In genomic region chr18:12318334-12318697, GRCh38 we compare ENCODE assay signal across 18 cellular contexts. TPM values are rescaled to one million over a fixed set of nuclear protein-coding genes. Genes with fewer than 3 reads are reported as not detected.
DNase-seq lines count a peak whose midpoint lies in the region; ATAC-seq, FAIRE-seq and TF ChIP-seq lines count a peak whose summit lies in the region.
"Had no signal": no experiment of that assay in that cellular context is flagged by ENCODE, and none has a peak within 500 bp of the region (broad histone marks: within the 10 kb centered on the region; RNA-seq: fewer than 3 reads in every experiment).

No MANE protein-coding gene starts in this region.

- in situ Hi-C loops in GM12878 (cut with MboI), result no loop called here

- no CpG with 5 or more reads among the region's 5 CpGs for WGBS in H9 (ENCODE audit: extremely low coverage, insufficient read length, low lambda C conversion rate)
- WGBS in GM12878 (ENCODE audit: insufficient coverage, insufficient replicate concordance, low lambda C conversion rate, missing lambda C conversion rate), result 27% methylated on average over 5 of the region's 5 CpGs
- WGBS in smooth muscle cell (ENCODE audit: low lambda C conversion rate), result 51% methylated on average over 5 of the region's 5 CpGs

- no TSS peak for BruUV-seq in GM12878 (replicated peaks; lab: Mats Ljungman, UMichigan)

- POLR2A ChIA-PET in GM12878 (lab: Charles Lee), result interaction anchor here (0.5 to 1.0 kb wide), 2 partner anchors 9 to 33 kb away, joined by 4 to 5 read pairs; no protein-coding TSS in a partner anchor

- TF ChIP-seq POLR2A in GM12878 (IDR thresholded peaks at IDR 0.05; ENCODE audit: low read depth, low read length), result no peak

- H2BK120ac ChIP-seq in H9 (ENCODE audit: low read depth, low read length, poor library complexity, severe bottlenecking), result no peak overlapping the region

- no peaks in the 10 kb centered on the region for H3K9me3 Mint-ChIP-seq in H9
- H3K9me3 Mint-ChIP-seq: activated CD8-positive, alpha-beta T cell treated with anti-CD3 and anti-CD28 coated beads for 36 hours had no signal

- H3K9me3 ChIP-seq in H9 (ENCODE audit: control insufficient read depth, low read depth, low read length) (no peaks in the 10 kb centered on the region), GM12878 (replicated peaks; ENCODE audit: control insufficient read depth, insufficient read depth, low read length) (no peaks in the 10 kb centered on the region), keratinocyte (ENCODE audit: control insufficient read depth, low read depth, low read length) (no peaks in the 10 kb centered on the region), smooth muscle cell (replicated peaks; ENCODE audit: low read depth) (no peaks in the 10 kb centered on the region)
- H3K9me3 ChIP-seq: SJSA1 had no signal

- no peak overlapping the region for H3K14ac ChIP-seq in H9 (ENCODE audit: insufficient read depth, low read length)

- peaks cover 2% of the 10 kb centered on the region; the same call in 1 of the 2 replicates for H3K79me2 ChIP-seq in H9 (ENCODE audit: insufficient read depth, low read length)
- H3K79me2 ChIP-seq in GM12878 (ENCODE audit: control insufficient read depth, insufficient read depth, low read length), result no peaks in the 10 kb centered on the region; the same call in 1 of the 2 replicates
- H3K79me2 ChIP-seq in keratinocyte (ENCODE audit: control insufficient read depth, insufficient read depth, low read length), result peaks cover 82% of the 10 kb centered on the region
- H3K79me2 ChIP-seq in smooth muscle cell (ENCODE audit: low read depth), result peaks cover 97% of the 10 kb centered on the region

- no peak overlapping the region for H3K23ac ChIP-seq in H9 (ENCODE audit: insufficient read length, low read depth, low read length)

- H3K27me3 Mint-ChIP-seq in H9 (ENCODE audit: low read depth), result no peaks in the 10 kb centered on the region
- H3K27me3 Mint-ChIP-seq: activated CD8-positive, alpha-beta T cell treated with anti-CD3 and anti-CD28 coated beads for 36 hours; activated naive CD8-positive, alpha-beta T cell; naive thymus-derived CD4-positive, alpha-beta T cell had no signal

- no peak overlapping the region for H3T11ph ChIP-seq in H9 (ENCODE audit: low read length)

- H3K79me1 ChIP-seq in H9 (ENCODE audit: insufficient read depth, low read depth, low read length, poor library complexity, severe bottlenecking), result no peaks in the 10 kb centered on the region

- no peak overlapping the region for H3K18ac ChIP-seq in H9 (ENCODE audit: insufficient read length, low read depth, low read length)

- H3K36me3 Mint-ChIP-seq in H9 (ENCODE audit: insufficient read depth in 1 of 3, low read depth in 3 of 3), result peaks cover 20 to 72% (median 24%) of the 10 kb centered on the region in 3 experiments; a peak in 6 of 7 replicates

- H3K23me2 ChIP-seq in H9 (ENCODE audit: insufficient read length, low read depth, low read length, poor library complexity, severe bottlenecking), result no peaks in the 10 kb centered on the region

- intact Hi-C loops in GM12878 (cut with micrococcal nuclease; ENCODE audit: unreplicated experiment), result no loop called here

- peaks cover 15 to 20% of the 10 kb centered on the region in 2 experiments for H3K4me1 Mint-ChIP-seq in H9
- H3K4me1 Mint-ChIP-seq: naive thymus-derived CD4-positive, alpha-beta T cell had no signal

- no peak overlapping the region for H3K56ac ChIP-seq in H9 (ENCODE audit: insufficient read length, low read depth, low read length)

- no peak overlapping the region for H4K91ac ChIP-seq in H9 (ENCODE audit: insufficient read length, low read depth, low read length)

- CTCF ChIA-PET in GM12878 (lab: Yijun Ruan, JAX), result interaction anchor here (0.9 to 4.5 kb wide), 3 partner anchors 9 to 74 kb away, joined by 3 to 50 read pairs (median 5); no protein-coding TSS in a partner anchor

- TF ChIP-seq CTCF in H9 (conservative IDR thresholded peaks at IDR 0.05) (no peak), GM12878 (IDR thresholded peaks at IDR 0.05 in 2 of 3, conservative IDR thresholded peaks at IDR 0.05 in 1 of 3; ENCODE audit: control insufficient read depth in 2 of 3, extremely low read depth in 1 of 3, insufficient read depth in 1 of 3, low read depth in 3 of 3, low read length in 3 of 3) (no peak), keratinocyte (optimal IDR thresholded peaks at IDR 0.05 in 1 of 3, IDR thresholded peaks at IDR 0.05 in 1 of 3, conservative IDR thresholded peaks at IDR 0.05 in 1 of 3; ENCODE audit: extremely low read depth in 1 of 3, insufficient read depth in 2 of 3, low read length in 3 of 3) (no peak), smooth muscle cell (IDR thresholded peaks at IDR 0.05; ENCODE audit: borderline replicate concordance, insufficient read depth, poor library complexity, severe bottlenecking) (no peak)

- H2BK15ac ChIP-seq in H9 (ENCODE audit: low read depth, low read length), result no peak overlapping the region

- no peak for TF ChIP-seq EP300 in GM12878 (IDR thresholded peaks at IDR 0.05; ENCODE audit: borderline replicate concordance in 1 of 2, control insufficient read depth in 1 of 2, low read depth in 2 of 2, low read length in 2 of 2)

- H4K20me1 ChIP-seq in H9 (ENCODE audit: control insufficient read depth, insufficient read depth, insufficient read length), result no peaks in the 10 kb centered on the region
- no peaks in the 10 kb centered on the region for H4K20me1 ChIP-seq in GM12878 (ENCODE audit: control insufficient read depth, insufficient read depth)
- H4K20me1 ChIP-seq in keratinocyte (ENCODE audit: control insufficient read depth, extremely low read depth, insufficient read depth, low read length), result peaks cover 15% of the 10 kb centered on the region
- H4K20me1 ChIP-seq in smooth muscle cell (ENCODE audit: low read depth), result peaks cover 99% of the 10 kb centered on the region

- dilution Hi-C loops in keratinocyte (cut with MboI; ENCODE audit: extremely low pct_ligation_motif_present, low sequenced_read_pairs), result no loop called here

- no peak overlapping the region for H2AK5ac ChIP-seq in H9 (ENCODE audit: insufficient read length, low read length)

- H3K27me3 ChIP-seq in H9 (ENCODE audit: insufficient read depth, low read length) (no peaks in the 10 kb centered on the region), GM12878 (replicated peaks in 1 of 2; ENCODE audit: control insufficient read depth in 2 of 2, insufficient read depth in 2 of 2, low read length in 1 of 2) (no peaks in the 10 kb centered on the region), keratinocyte (ENCODE audit: control insufficient read depth, extremely low read depth, insufficient read depth, low read length) (no peaks in the 10 kb centered on the region), smooth muscle cell (ENCODE audit: low read depth) (no peaks in the 10 kb centered on the region)
- H3K27me3 ChIP-seq: SJSA1 had no signal

- RAD21 ChIA-PET in GM12878 (lab: Charles Lee; ENCODE audit: unreplicated experiment), result interaction anchor here (1.4 kb wide), 1 partner anchor 10 kb away, joined by 5 read pairs; no protein-coding TSS in a partner anchor

- no peak overlapping the region for H4K8ac ChIP-seq in H9 (replicated peaks; ENCODE audit: insufficient read length, low read depth, low read length)

- no peak overlapping the region for H3K27ac ChIP-seq in H9 (ENCODE audit: insufficient read length, low read depth, low read length)
- H3K27ac ChIP-seq in GM12878 (ENCODE audit: control insufficient read depth, insufficient read depth), result peak overlapping the region; percentile 4; the same call in 1 of the 2 replicates
- H3K27ac ChIP-seq in keratinocyte (ENCODE audit: control insufficient read depth, insufficient read depth, low read length), result peak overlapping the region; percentile 37
- peak overlapping the region; percentile 50 for H3K27ac ChIP-seq in smooth muscle cell (ENCODE audit: low read depth)
- H3K27ac ChIP-seq: C4-2B, KMS-11, SJSA1 had no signal

- FAIRE-seq in GM12878 (lab: Jason Lieb, UNC), result no peak
- FAIRE-seq in keratinocyte (lab: Jason Lieb, UNC), result no peak

- no peak for TF ChIP-seq RAD21 in GM12878 (IDR thresholded peaks at IDR 0.05; ENCODE audit: insufficient read depth, low read depth, low read length)

- no peak overlapping the region for H4K5ac ChIP-seq in H9 (ENCODE audit: insufficient read length, low read depth, low read length)

- H2AFZ ChIP-seq in H9 (ENCODE audit: low read length), result no peak overlapping the region
- H2AFZ ChIP-seq in GM12878 (ENCODE audit: control insufficient read depth, low read depth, low read length), result no peak overlapping the region
- H2AFZ ChIP-seq in keratinocyte (ENCODE audit: control insufficient read depth, low read length), result no peak overlapping the region
- H2AFZ ChIP-seq in smooth muscle cell (ENCODE audit: low read depth), result no peak overlapping the region

- no peak overlapping the region for H3K4me3 Mint-ChIP-seq in H9
- H3K4me3 Mint-ChIP-seq: activated CD8-positive, alpha-beta T cell treated with anti-CD3 and anti-CD28 coated beads for 36 hours; activated naive CD8-positive, alpha-beta T cell; naive thymus-derived CD4-positive, alpha-beta T cell had no signal

- H3K27ac Mint-ChIP-seq in H9, result peak overlapping the region in 2 of 3 experiments; percentile 76 to 92; a peak in 5 of 7 replicates
- H3K27ac Mint-ChIP-seq: activated CD8-positive, alpha-beta T cell treated with anti-CD3 and anti-CD28 coated beads for 36 hours; activated naive CD8-positive, alpha-beta T cell had no signal

- no peak overlapping the region for H2BK12ac ChIP-seq in H9 (ENCODE audit: insufficient read length, low read depth, low read length)

- no peak overlapping the region for H3K4me3 ChIP-seq in GM12878
- no peak overlapping the region for H3K4me3 ChIP-seq in keratinocyte (ENCODE audit: control insufficient read depth in 2 of 3, extremely low read depth in 1 of 3, insufficient read depth in 2 of 3, low read depth in 1 of 3, low read length in 3 of 3)
- no peak overlapping the region for H3K4me3 ChIP-seq in smooth muscle cell
- H3K4me3 ChIP-seq: SJSA1 had no signal

- H3K4me1 ChIP-seq in H9 (ENCODE audit: insufficient read depth, low read length) (no peaks in the 10 kb centered on the region), GM12878 (ENCODE audit: control insufficient read depth, insufficient read depth, low read length) (peaks cover 33% of the 10 kb centered on the region), keratinocyte (ENCODE audit: control insufficient read depth, extremely low read depth, insufficient read depth, low read length) (peaks cover 30% of the 10 kb centered on the region), smooth muscle cell (ENCODE audit: low read depth) (no peaks in the 10 kb centered on the region)

- no peak for DNase-seq in H9
- no peak for DNase-seq in GM12878 (ENCODE audit: low read depth, low spot score)
- no peak for DNase-seq in keratinocyte (ENCODE audit: low read depth, low spot score)
- DNase-seq in smooth muscle cell (lab: John Stamatoyannopoulos, UW; ENCODE audit: unreplicated experiment), result no peak
- DNase-seq in HK-2 (ENCODE audit: unreplicated experiment), result no peak
- no peak for DNase-seq in activated CD4-positive, alpha-beta T cell treated with anti-CD3 and anti-CD28 coated beads, Interleukin-2, amount 50 U/mL, for 4 hours
- DNase-seq in SW480 (ENCODE audit: low spot score), result no peak
- DNase-seq: activated CD8-positive, alpha-beta T cell treated with anti-CD3 and anti-CD28 coated beads for 36 hours; effector CD8-positive, alpha-beta T cell; hypothalamus; naive thymus-derived CD4-positive, alpha-beta T cell; NCI-H2171; stimulated activated naive CD8-positive, alpha-beta T cell treated with anti-CD3 and anti-CD28 coated beads, Interleukin-15, Interleukin-2, amounts not matched to agents 100 U/mL and 50 U/mL, for 24 hours had no signal

- H3K9me1 ChIP-seq in keratinocyte (ENCODE audit: control insufficient read depth, extremely low read depth, insufficient read depth, low read length), result no peaks in the 10 kb centered on the region

- peaks cover 33% of the 10 kb centered on the region for H3F3A ChIP-seq in smooth muscle cell (ENCODE audit: low read depth)

- SMC1A ChIA-PET in GM12878 (lab: Charles Lee; ENCODE audit: uncharacterized antibody, unreplicated experiment), result interaction anchor here (0.8 to 3.0 kb wide), 6 partner anchors 9 to 268 kb away, joined by 3 to 10 read pairs (median 4); partner anchors contain the start of gene AFG3L2

- ATAC-seq in GM12878 (peak; percentile 33), HG03520 (IDR thresholded peaks at IDR 0.05; ENCODE audit: unreplicated experiment) (no peak)
- ATAC-seq: activated CD8-positive, alpha-beta T cell treated with anti-CD3 and anti-CD28 coated beads for 36 hours; stimulated activated naive CD8-positive, alpha-beta T cell treated with anti-CD3 and anti-CD28 coated beads, Interleukin-15, Interleukin-2, amounts not matched to agents 100 U/mL and 50 U/mL, for 24 hours had no signal

- H3K36me3 ChIP-seq in GM12878 (ENCODE audit: control insufficient read depth in 2 of 2, insufficient read depth in 2 of 2, low read length in 1 of 2), result peaks cover 0 to 3% of the 10 kb centered on the region in 2 experiments; a peak in 2 of 4 replicates
- peaks cover 37 to 52% of the 10 kb centered on the region in 2 experiments for H3K36me3 ChIP-seq in keratinocyte (ENCODE audit: control insufficient read depth in 2 of 2, extremely low read depth in 1 of 2, insufficient read depth in 2 of 2, low read length in 2 of 2)
- H3K36me3 ChIP-seq in smooth muscle cell (ENCODE audit: low read depth), result peaks cover 23% of the 10 kb centered on the region

- H2BK20ac ChIP-seq in H9 (ENCODE audit: low read depth, low read length, poor library complexity, severe bottlenecking), result no peak overlapping the region

- H3K4ac ChIP-seq in H9 (ENCODE audit: low read depth, low read length), result no peak overlapping the region

- H2BK5ac ChIP-seq in H9 (ENCODE audit: insufficient read length, low read length), result no peak overlapping the region

- no peak overlapping the region for H3K9ac ChIP-seq in H9 (ENCODE audit: extremely low read depth, insufficient read length, low read length)
- no peak overlapping the region for H3K9ac ChIP-seq in GM12878 (ENCODE audit: control insufficient read depth, insufficient read depth, low read length)
- no peak overlapping the region for H3K9ac ChIP-seq in keratinocyte (ENCODE audit: control insufficient read depth, extremely low read depth, insufficient read depth, low read length)
- no peak overlapping the region for H3K9ac ChIP-seq in smooth muscle cell (ENCODE audit: low read depth)
- H3K9ac ChIP-seq: KMS-11 had no signal

- H3K4me2 ChIP-seq in H9 (ENCODE audit: insufficient read depth, insufficient read length, low read length), result no peak overlapping the region
- 0 out of 2 replicates have a peak overlapping the region, but pooled peaks have one; percentile 23 for H3K4me2 ChIP-seq in GM12878 (ENCODE audit: control insufficient read depth, insufficient read depth)
- no peak overlapping the region for H3K4me2 ChIP-seq in keratinocyte (ENCODE audit: control insufficient read depth, extremely low read depth, insufficient read depth, low read depth, low read length)
- no peak overlapping the region for H3K4me2 ChIP-seq in smooth muscle cell
- H3K4me2 ChIP-seq: KMS-11 had no signal

RNA-seq across cellular contexts. Expression of gene TUBB6, which starts 10.3 kb away (rescaled TPM):
- total RNA-seq in H9 (2021), result 134 and 135 TPM in 2 replicates
- total RNA-seq in GM12878 (2013; cell fraction: nucleolus; rRNA removed), result 43.5 and 49.0 TPM in 2 replicates
- total RNA-seq in GM12878 (2014; rRNA removed), result 189 and 197 TPM in 2 replicates
- total RNA-seq in GM12878 (2014; rRNA removed; fragmentation: Illumina TruSeq; extraction: Trizol), result 59.3 and 67.4 TPM in 2 replicates
- 94.0 and 97.7 TPM in 2 replicates for total RNA-seq in GM12878 (2021)
- 29.8 TPM for polyA plus RNA-seq in GM12878 (2011; ENCODE audit: low read depth)
- polyA plus RNA-seq in GM12878 (2011; rRNA removed), result 14.7 and 27.4 TPM in 2 replicates
- polyA plus RNA-seq in GM12878 (2011; cell fraction: cytosol; rRNA removed), result 40.8 and 63.2 TPM in 2 replicates
- polyA plus RNA-seq in GM12878 (2011; cell fraction: nucleus; rRNA removed), result 31.2 and 60.2 TPM in 2 replicates
- 52.7 and 61.0 TPM in 2 replicates for polyA plus RNA-seq in GM12878 (2012)
- 34.0 and 55.0 TPM in 2 replicates for polyA plus RNA-seq in GM12878 (2014; fragmentation: Illumina TruSeq; extraction: Trizol)
- 10 to 100 TPM; 47.0 to 66.8 TPM for polyA plus RNA-seq in GM12878 (2014; fragmentation: Nextera tagmentation; extraction: Ambion mirVana)
- polyA plus RNA-seq in GM12878 (2014; rRNA removed), result 213 and 262 TPM in 2 replicates
- polyA plus RNA-seq in GM12878 (2016; fragmentation: Nextera tagmentation; extraction: Ambion mirVana), result 100 to 1,000 TPM; 149 to 160 TPM
- 28.0 and 43.6 TPM in 2 replicates for polyA minus RNA-seq in GM12878 (2011; rRNA and poly(A)+ RNA removed)
- polyA minus RNA-seq in GM12878 (2011; cell fraction: cytosol; rRNA and poly(A)+ RNA removed), result 12.6 and 22.6 TPM in 2 replicates
- polyA minus RNA-seq in GM12878 (2011; cell fraction: nucleus; rRNA and poly(A)+ RNA removed), result 5.3 and 15.6 TPM in 2 replicates
- polyA plus RNA-seq in keratinocyte, result 479 to 701 TPM (median 598 TPM) in 3 replicates
- polyA plus RNA-seq in keratinocyte (2011; ENCODE audit: low read depth), result 90.6 TPM
- polyA plus RNA-seq in keratinocyte (2011; cell fraction: cytosol; rRNA removed), result 405 and 737 TPM in 2 replicates
- 443 and 589 TPM in 2 replicates for polyA plus RNA-seq in keratinocyte (2011; cell fraction: nucleus; rRNA removed)
- 202 and 788 TPM in 2 replicates for polyA plus RNA-seq in keratinocyte (2012; ENCODE audit: low replicate concordance)
- 445 to 619 TPM (median 547 TPM) in 3 replicates for polyA minus RNA-seq in keratinocyte
- polyA minus RNA-seq in keratinocyte (2011; cell fraction: cytosol; rRNA and poly(A)+ RNA removed), result 1,165 TPM
- 338 and 341 TPM in 2 replicates for polyA minus RNA-seq in keratinocyte (2011; cell fraction: nucleus; rRNA and poly(A)+ RNA removed)
- total RNA-seq in smooth muscle cell, result 344 and 460 TPM in 2 replicates
- polyA plus RNA-seq in smooth muscle cell, result 345 and 359 TPM in 2 replicates

RNA-seq across cellular contexts. Expression of gene AFG3L2, which starts 58.7 kb away (rescaled TPM):
- total RNA-seq in H9 (2021) (73.5 and 75.8 TPM in 2 replicates), GM12878 (2014; rRNA removed) (57.9 and 62.9 TPM in 2 replicates), GM12878 (2014; rRNA removed; fragmentation: Illumina TruSeq; extraction: Trizol) (67.7 and 71.0 TPM in 2 replicates), GM12878 (2021) (63.8 and 68.0 TPM in 2 replicates), smooth muscle cell (24.3 and 56.8 TPM in 2 replicates)
- 76.0 and 83.0 TPM in 2 replicates for total RNA-seq in GM12878 (2013; cell fraction: nucleolus; rRNA removed)
- 27.0 TPM for polyA plus RNA-seq in GM12878 (2011; ENCODE audit: low read depth)
- polyA plus RNA-seq in GM12878 (2011; rRNA removed) (49.6 and 62.2 TPM in 2 replicates), GM12878 (2014; fragmentation: Illumina TruSeq; extraction: Trizol) (57.6 and 70.8 TPM in 2 replicates), GM12878 (2014; fragmentation: Nextera tagmentation; extraction: Ambion mirVana) (10 to 100 TPM; 21.0 to 21.6 TPM), GM12878 (2014; rRNA removed) (50.4 and 56.1 TPM in 2 replicates), GM12878 (2016; fragmentation: Nextera tagmentation; extraction: Ambion mirVana) (10 to 100 TPM; 66.6 to 72.7 TPM), keratinocyte (31.0 to 47.5 TPM (median 42.2 TPM) in 3 replicates), smooth muscle cell (21.6 and 30.8 TPM in 2 replicates)
- polyA plus RNA-seq in GM12878 (2011; cell fraction: cytosol; rRNA removed), result 32.0 and 33.2 TPM in 2 replicates
- 46.8 and 48.9 TPM in 2 replicates for polyA plus RNA-seq in GM12878 (2011; cell fraction: nucleus; rRNA removed)
- polyA plus RNA-seq in GM12878 (2012), result 35.5 and 37.8 TPM in 2 replicates
- 41.6 and 42.9 TPM in 2 replicates for polyA minus RNA-seq in GM12878 (2011; rRNA and poly(A)+ RNA removed)
- 17.1 and 23.5 TPM in 2 replicates for polyA minus RNA-seq in GM12878 (2011; cell fraction: cytosol; rRNA and poly(A)+ RNA removed)
- 16.3 and 27.9 TPM in 2 replicates for polyA minus RNA-seq in GM12878 (2011; cell fraction: nucleus; rRNA and poly(A)+ RNA removed)
- polyA plus RNA-seq in keratinocyte (2011; ENCODE audit: low read depth), result 57.6 TPM
- polyA plus RNA-seq in keratinocyte (2011; cell fraction: cytosol; rRNA removed), result 31.3 and 36.9 TPM in 2 replicates
- 55.3 and 62.9 TPM in 2 replicates for polyA plus RNA-seq in keratinocyte (2011; cell fraction: nucleus; rRNA removed)
- polyA plus RNA-seq in keratinocyte (2012; ENCODE audit: low replicate concordance), result 37.8 and 39.1 TPM in 2 replicates
- 15.5 to 37.2 TPM (median 30.0 TPM) in 3 replicates for polyA minus RNA-seq in keratinocyte
- polyA minus RNA-seq in keratinocyte (2011; cell fraction: cytosol; rRNA and poly(A)+ RNA removed), result 34.0 TPM
- polyA minus RNA-seq in keratinocyte (2011; cell fraction: nucleus; rRNA and poly(A)+ RNA removed), result 26.8 and 46.2 TPM in 2 replicates
